ENCODE assay signal across 24 cellular contexts in genomic region chr2:35788543-35788942, GRCh38.
"Had no signal": no experiment of that assay in that cellular context is flagged by ENCODE, and none has a peak within 500 bp of the region (broad histone marks: within the 10 kb centered on the region; RNA-seq: fewer than 3 reads in every experiment).

No MANE protein-coding gene starts in this region.

- H3K27me3 Mint-ChIP-seq: dendritic cell treated with granulocyte-macrophage colony-stimulating factor and Interleukin-4, amounts not matched to agents 40 ng/mL and 50 ng/mL, for 4 days; memory B cell had no signal

- H3K4me1 Mint-ChIP-seq: memory B cell, naive B cell had no signal

- DNase-seq: colonic mucosa; cortex of kidney; effector CD8-positive, alpha-beta T cell; effector memory CD8-positive, alpha-beta T cell; endodermal cell; erythroblast; esophagus squamous epithelium; foreskin fibroblast; foreskin melanocyte; gastrocnemius medialis; glutamatergic neuron; head of caudate nucleus; heart right ventricle; hippocampal formation; left cardiac atrium; left lung; left ventricle myocardium superior; mammary epithelial cell; mucosa of descending colon; naive B cell had no signal

- H3K27ac ChIP-seq: colonic mucosa, esophagus squamous epithelium, gastrocnemius medialis, heart right ventricle, left lung had no signal

- H3K27me3 ChIP-seq: colonic mucosa, esophagus squamous epithelium, gastrocnemius medialis, heart right ventricle, left lung had no signal

- H3K27ac Mint-ChIP-seq: dendritic cell treated with granulocyte-macrophage colony-stimulating factor and Interleukin-4, amounts not matched to agents 40 ng/mL and 50 ng/mL, for 4 days; effector memory CD8-positive, alpha-beta T cell; endodermal cell; memory B cell; mesothelial cell of epicardium had no signal

- H3K36me3 Mint-ChIP-seq: memory B cell, mesothelial cell of epicardium, naive B cell had no signal

- H3K4me1 ChIP-seq: colonic mucosa, esophagus squamous epithelium, gastrocnemius medialis, heart right ventricle, left lung had no signal

- H3K9me3 ChIP-seq: colonic mucosa, esophagus squamous epithelium, gastrocnemius medialis, left lung had no signal

- H3K36me3 ChIP-seq: colonic mucosa, esophagus squamous epithelium, gastrocnemius medialis, heart right ventricle, left lung had no signal

- H3K4me3 ChIP-seq: colonic mucosa, esophagus squamous epithelium, gastrocnemius medialis, heart right ventricle, left lung, lung, mucosa of descending colon had no signal

- H3K4me3 Mint-ChIP-seq: dendritic cell treated with granulocyte-macrophage colony-stimulating factor and Interleukin-4, amounts not matched to agents 40 ng/mL and 50 ng/mL, for 4 days; effector memory CD8-positive, alpha-beta T cell; endodermal cell; memory B cell; mesothelial cell of epicardium had no signal

- ATAC-seq: effector memory CD8-positive, alpha-beta T cell; gastrocnemius medialis; heart right ventricle; left cardiac atrium; left lung; left ventricle myocardium superior; mucosa of descending colon had no signal
